8 cellular contexts compared by ENCODE assay signal in the genomic region with DNA sequence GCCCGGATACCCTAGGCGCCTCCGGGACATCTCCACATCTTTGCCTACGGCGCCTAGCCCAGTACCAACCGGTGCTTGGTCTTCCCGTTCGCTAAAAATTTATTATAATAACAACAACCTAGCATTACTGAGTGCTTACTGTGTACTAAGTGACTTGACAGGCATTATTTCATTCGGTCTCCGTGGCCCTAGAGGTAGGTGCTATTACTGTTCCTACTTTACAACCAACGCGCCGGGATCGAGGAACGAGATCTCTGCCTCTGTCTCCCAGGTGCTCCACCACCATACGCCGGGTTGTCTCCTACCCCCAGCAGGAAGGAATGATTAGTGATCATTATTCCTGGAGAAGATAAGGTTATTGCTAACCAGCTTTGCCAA. TPM values are rescaled to one million over a fixed set of nuclear protein-coding genes. Genes with fewer than 3 reads are reported as not detected.
DNase-seq lines count a peak whose midpoint lies in the region; ATAC-seq and TF ChIP-seq lines count a peak whose summit lies in the region.

No MANE protein-coding gene starts in this region.

- ATAC-seq in GM18508 (IDR thresholded peaks at IDR 0.05; ENCODE audit: insufficient read depth, unreplicated experiment) (peak; percentile 20), HG02763 (IDR thresholded peaks at IDR 0.05; ENCODE audit: unreplicated experiment) (peak; percentile 17)
- ATAC-seq in natural killer cell treated with Interleukin-12 subunit alpha and Interleukin-12 subunit beta and Interleukin-15 and Interleukin-18, amount 100 ng/mL, for 72 hours, result no peak

- H3K4me1 Mint-ChIP-seq in endothelial cell (ENCODE audit: unreplicated experiment), result peaks cover 32% of the 10 kb centered on the region
- H3K4me1 Mint-ChIP-seq in natural killer cell treated with Interleukin-12 subunit alpha and Interleukin-12 subunit beta and Interleukin-15 and Interleukin-18, amount 100 ng/mL, for 72 hours (ENCODE audit: low read depth in 2 of 2), result peaks cover under 1 to 6% of the 10 kb centered on the region in 2 donors

- peaks cover 15% of the 10 kb centered on the region for H3K27me3 Mint-ChIP-seq in endothelial cell (ENCODE audit: unreplicated experiment)
- H3K27me3 Mint-ChIP-seq in natural killer cell treated with Interleukin-12 subunit alpha and Interleukin-12 subunit beta and Interleukin-15 and Interleukin-18, amount 100 ng/mL, for 72 hours, result peaks cover 6 to 14% of the 10 kb centered on the region in 2 donors

- peak overlapping the region; percentile 64 for H3K27ac Mint-ChIP-seq in endothelial cell (ENCODE audit: unreplicated experiment)
- no peak overlapping the region for H3K27ac Mint-ChIP-seq in natural killer cell treated with Interleukin-12 subunit alpha and Interleukin-12 subunit beta and Interleukin-15 and Interleukin-18, amount 100 ng/mL, for 72 hours

- TF ChIP-seq POLR2A in Peyer's patch (IDR thresholded peaks at IDR 0.05), result no peak

- H3K27ac ChIP-seq in Peyer's patch, result peak overlapping the region; percentile 69 to 93 (median 81)

- peak overlapping the region; percentile 59 to 86 (median 76) for H3K4me3 ChIP-seq in Peyer's patch

- no peaks in the 10 kb centered on the region for H3K27me3 ChIP-seq in Peyer's patch

- H3K36me3 Mint-ChIP-seq in endothelial cell (ENCODE audit: low read depth, unreplicated experiment), result peaks cover 3% of the 10 kb centered on the region
- no peaks in the 10 kb centered on the region for H3K36me3 Mint-ChIP-seq in natural killer cell treated with Interleukin-12 subunit alpha and Interleukin-12 subunit beta and Interleukin-15 and Interleukin-18, amount 100 ng/mL, for 72 hours

- peak overlapping the region; percentile 91 for H3K4me3 Mint-ChIP-seq in endothelial cell (ENCODE audit: unreplicated experiment)
- peak overlapping the region; percentile 92 for H3K4me3 Mint-ChIP-seq in natural killer cell treated with Interleukin-12 subunit alpha and Interleukin-12 subunit beta and Interleukin-15 and Interleukin-18, amount 100 ng/mL, for 72 hours

- TF ChIP-seq CTCF in Peyer's patch (IDR thresholded peaks at IDR 0.05) (peak in 3 of 6 experiments; percentile 40 to 47 (median 41)), endothelial cell (IDR thresholded peaks at IDR 0.05; ENCODE audit: unreplicated experiment) (peak; percentile 51)

- no peaks in the 10 kb centered on the region for H3K9me3 Mint-ChIP-seq in endothelial cell (ENCODE audit: unreplicated experiment)
- no peaks in the 10 kb centered on the region for H3K9me3 Mint-ChIP-seq in natural killer cell treated with Interleukin-12 subunit alpha and Interleukin-12 subunit beta and Interleukin-15 and Interleukin-18, amount 100 ng/mL, for 72 hours

- DNase-seq in Peyer's patch (peak in 2 of 3 donors; percentile 15 to 54), endothelial cell (ENCODE audit: low spot score) (no peak), SKM-1 treated with dmso at 0.1 percent for 144 hours (lab: John Stamatoyannopoulos, UW; ENCODE audit: unreplicated experiment) (no peak), globus pallidus (ENCODE audit: low spot score) (no peak), mucosa of gallbladder (ENCODE audit: low spot score) (no peak)
- no peak for DNase-seq in natural killer cell treated with Interleukin-12 subunit alpha and Interleukin-12 subunit beta and Interleukin-15 and Interleukin-18, amount 100 ng/mL, for 72 hours (ENCODE audit: low spot score)

- no peaks in the 10 kb centered on the region for H3K9me3 ChIP-seq in Peyer's patch

- peaks cover 0 to 44% (median 9%) of the 10 kb centered on the region in 4 donors for H3K4me1 ChIP-seq in Peyer's patch

- no peaks in the 10 kb centered on the region for H3K36me3 ChIP-seq in Peyer's patch

RNA-seq across cellular contexts. Expression of a gene that starts 0.7 kb away (rescaled TPM):
- total RNA-seq in Peyer's patch (10 to 100 TPM; 22.2 to 81.7 (median 47.2) TPM), endothelial cell (ENCODE audit: unreplicated experiment) (182 TPM), mucosa of gallbladder (131 TPM)
- total RNA-seq in natural killer cell treated with Interleukin-12 subunit alpha and Interleukin-12 subunit beta and Interleukin-15 and Interleukin-18, amount 100 ng/mL, for 72 hours, result 10 to 100 TPM; 18.0 to 35.9 TPM

Comparison
In these comparisons a context has a peak if more than half of its experiments do, and no peak if none do; other contexts are left out.
1. ATAC-seq: peak in GM18508 (single experiment) and HG02763 (single experiment); none in natural killer cell treated with Interleukin-12 subunit alpha and Interleukin-12 subunit beta and Interleukin-15 and Interleukin-18, amount 100 ng/mL, for 72 hours (0 of 2).
2. DNase-seq: peak in Peyer's patch (2 of 3); none in endothelial cell (single experiment), natural killer cell treated with Interleukin-12 subunit alpha and Interleukin-12 subunit beta and Interleukin-15 and Interleukin-18, amount 100 ng/mL, for 72 hours (single experiment), SKM-1 treated with dmso at 0.1 percent for 144 hours (single experiment), globus pallidus (single experiment) and mucosa of gallbladder (single experiment).